Comparison of ENCODE assay signal across 20 cellular contexts in genomic region chr6:90053614-90054013, GRCh38.
A peak's percentile ranks its signal among the peaks of the same experiment; 100 is the strongest.
DNase-seq lines count a peak whose midpoint lies in the region; ATAC-seq lines count a peak whose summit lies in the region.
"Had no signal": no experiment of that assay in that cellular context is flagged by ENCODE, and none has a peak within 500 bp of the region (broad histone marks: within the 10 kb centered on the region; RNA-seq: fewer than 3 reads in every experiment).

No MANE protein-coding gene starts in this region.

- ATAC-seq in activated naive CD4-positive, alpha-beta T cell treated with anti-CD3 and anti-CD28 coated beads, Interleukin-2, amount 50 U/mL, for 72 hours = peak; percentile 68 to 80
- no peak for ATAC-seq in activated naive CD8-positive, alpha-beta T cell treated with anti-CD3 and anti-CD28 coated beads, Interleukin-2, amount 50 U/mL, for 24 hours
- ATAC-seq in stimulated activated naive B cell treated with anti-CD40 and anti-IgM and Interleukin-4, amounts not matched to agents 10 μg/mL and 1 μg/mL and 100 μg/mL, for 72 hours (replicated peaks) = no peak
- ATAC-seq in GM18867 (IDR thresholded peaks at IDR 0.05; ENCODE audit: unreplicated experiment) = no peak
- ATAC-seq: CD8-positive, alpha-beta T cell; GM12878; Panc1 had no signal

- H3K36me3 Mint-ChIP-seq in activated CD4-positive, alpha-beta T cell treated with anti-CD3 and anti-CD28 coated beads, Interleukin-2, amount 10 ng/mL, durations not matched to agents 24 days and 14 days (ENCODE audit: low read depth) = peaks cover 80% of the 10 kb centered on the region
- H3K36me3 Mint-ChIP-seq in activated naive CD4-positive, alpha-beta T cell treated with anti-CD3 and anti-CD28 coated beads, Interleukin-2, amount 50 U/mL, for 72 hours = peaks cover 35 to 68% of the 10 kb centered on the region in 2 donors
- peaks cover 80% of the 10 kb centered on the region for H3K36me3 Mint-ChIP-seq in activated naive CD8-positive, alpha-beta T cell treated with anti-CD3 and anti-CD28 coated beads, Interleukin-2, amount 50 U/mL, for 24 hours (ENCODE audit: low read depth)
- H3K36me3 Mint-ChIP-seq in stimulated activated naive B cell treated with anti-CD40 and anti-IgM and Interleukin-4, amounts not matched to agents 10 μg/mL and 1 μg/mL and 100 μg/mL, for 72 hours = peaks cover 58 to 68% of the 10 kb centered on the region in 2 donors

- peak overlapping the region; percentile 75 for H3K27ac Mint-ChIP-seq in activated CD4-positive, alpha-beta T cell treated with anti-CD3 and anti-CD28 coated beads, Interleukin-2, amount 10 ng/mL, durations not matched to agents 24 days and 14 days
- peak overlapping the region; percentile 85 to 91 for H3K27ac Mint-ChIP-seq in activated naive CD4-positive, alpha-beta T cell treated with anti-CD3 and anti-CD28 coated beads, Interleukin-2, amount 50 U/mL, for 72 hours
- H3K27ac Mint-ChIP-seq in activated naive CD8-positive, alpha-beta T cell treated with anti-CD3 and anti-CD28 coated beads, Interleukin-2, amount 50 U/mL, for 24 hours = peak overlapping the region; percentile 76
- H3K27ac Mint-ChIP-seq in stimulated activated naive B cell treated with anti-CD40 and anti-IgM and Interleukin-4, amounts not matched to agents 10 μg/mL and 1 μg/mL and 100 μg/mL, for 72 hours = peak overlapping the region; percentile 95
- H3K27ac Mint-ChIP-seq: CD8-positive, alpha-beta T cell had no signal

- H3K4me1 Mint-ChIP-seq in activated CD4-positive, alpha-beta T cell treated with anti-CD3 and anti-CD28 coated beads, Interleukin-2, amount 10 ng/mL, durations not matched to agents 24 days and 14 days = peaks cover 24% of the 10 kb centered on the region
- H3K4me1 Mint-ChIP-seq in activated naive CD8-positive, alpha-beta T cell treated with anti-CD3 and anti-CD28 coated beads, Interleukin-2, amount 50 U/mL, for 24 hours = peaks cover 68% of the 10 kb centered on the region
- H3K4me1 Mint-ChIP-seq in stimulated activated naive B cell treated with anti-CD40 and anti-IgM and Interleukin-4, amounts not matched to agents 10 μg/mL and 1 μg/mL and 100 μg/mL, for 72 hours = peaks cover 38 to 73% of the 10 kb centered on the region in 2 donors

- intact Hi-C loops in activated CD4-positive, alpha-beta T cell treated with anti-CD3 and anti-CD28 coated beads, Interleukin-2, amount 10 ng/mL, durations not matched to agents 24 days and 14 days (cut with micrococcal nuclease) = no loop called here

- no peak for DNase-seq in activated CD4-positive, alpha-beta T cell treated with anti-CD3 and anti-CD28 coated beads, Interleukin-2, amount 10 ng/mL, durations not matched to agents 24 days and 14 days
- no peak for DNase-seq in activated CD4-positive, alpha-beta T cell treated with anti-CD3 and anti-CD28 coated beads, Interleukin-2, amount 50 U/mL, for 1 hour
- DNase-seq in activated naive CD4-positive, alpha-beta T cell treated with anti-CD3 and anti-CD28 coated beads, Interleukin-2, amount 50 U/mL, for 72 hours (ENCODE audit: low spot score in 2 of 2) = no peak
- no peak for DNase-seq in activated naive CD4-positive, alpha-beta T cell (lab: John Stamatoyannopoulos, UW)
- no peak for DNase-seq in activated naive CD8-positive, alpha-beta T cell treated with anti-CD3 and anti-CD28 coated beads, Interleukin-2, amount 50 U/mL, for 24 hours
- DNase-seq in stimulated activated naive B cell treated with anti-CD40 and anti-IgM and Interleukin-4, amounts not matched to agents 10 μg/mL and 1 μg/mL and 100 μg/mL, for 72 hours = no peak
- DNase-seq in NCI-H226 = no peak
- DNase-seq: 8988T; CD8-positive, alpha-beta T cell; DND-41; H7; KG1; NCI-H1092; NCI-H1436; NCI-H1930; NCI-H524; NCI-H774 had no signal

- no peaks in the 10 kb centered on the region for H3K27me3 Mint-ChIP-seq in activated CD4-positive, alpha-beta T cell treated with anti-CD3 and anti-CD28 coated beads, Interleukin-2, amount 10 ng/mL, durations not matched to agents 24 days and 14 days
- H3K27me3 Mint-ChIP-seq in activated naive CD8-positive, alpha-beta T cell treated with anti-CD3 and anti-CD28 coated beads, Interleukin-2, amount 50 U/mL, for 24 hours = no peaks in the 10 kb centered on the region
- H3K27me3 Mint-ChIP-seq in stimulated activated naive B cell treated with anti-CD40 and anti-IgM and Interleukin-4, amounts not matched to agents 10 μg/mL and 1 μg/mL and 100 μg/mL, for 72 hours = no peaks in the 10 kb centered on the region

- no peak overlapping the region for H3K4me3 Mint-ChIP-seq in activated CD4-positive, alpha-beta T cell treated with anti-CD3 and anti-CD28 coated beads, Interleukin-2, amount 10 ng/mL, durations not matched to agents 24 days and 14 days
- no peak overlapping the region for H3K4me3 Mint-ChIP-seq in activated naive CD8-positive, alpha-beta T cell treated with anti-CD3 and anti-CD28 coated beads, Interleukin-2, amount 50 U/mL, for 24 hours
- peak overlapping the region; percentile 17 to 32 for H3K4me3 Mint-ChIP-seq in stimulated activated naive B cell treated with anti-CD40 and anti-IgM and Interleukin-4, amounts not matched to agents 10 μg/mL and 1 μg/mL and 100 μg/mL, for 72 hours
- H3K4me3 Mint-ChIP-seq: CD8-positive, alpha-beta T cell had no signal

- H3K9me3 Mint-ChIP-seq in activated CD4-positive, alpha-beta T cell treated with anti-CD3 and anti-CD28 coated beads, Interleukin-2, amount 10 ng/mL, durations not matched to agents 24 days and 14 days = peaks cover 9% of the 10 kb centered on the region
- H3K9me3 Mint-ChIP-seq in activated naive CD4-positive, alpha-beta T cell treated with anti-CD3 and anti-CD28 coated beads, Interleukin-2, amount 50 U/mL, for 72 hours = peaks cover 0 to 24% of the 10 kb centered on the region in 2 donors
- peaks cover 16% of the 10 kb centered on the region for H3K9me3 Mint-ChIP-seq in activated naive CD8-positive, alpha-beta T cell treated with anti-CD3 and anti-CD28 coated beads, Interleukin-2, amount 50 U/mL, for 24 hours
- peaks cover 17 to 20% of the 10 kb centered on the region in 2 donors for H3K9me3 Mint-ChIP-seq in stimulated activated naive B cell treated with anti-CD40 and anti-IgM and Interleukin-4, amounts not matched to agents 10 μg/mL and 1 μg/mL and 100 μg/mL, for 72 hours

Comparison
In these comparisons a context has a peak if more than half of its experiments do, and no peak if none do; other contexts are left out.
1. H3K4me3 Mint-ChIP-seq: peak in stimulated activated naive B cell treated with anti-CD40 and anti-IgM and Interleukin-4, amounts not matched to agents 10 μg/mL and 1 μg/mL and 100 μg/mL, for 72 hours (2 of 2); none in activated CD4-positive, alpha-beta T cell treated with anti-CD3 and anti-CD28 coated beads, Interleukin-2, amount 10 ng/mL, durations not matched to agents 24 days and 14 days (single experiment) and activated naive CD8-positive, alpha-beta T cell treated with anti-CD3 and anti-CD28 coated beads, Interleukin-2, amount 50 U/mL, for 24 hours (single experiment).
2. ATAC-seq: peak in activated naive CD4-positive, alpha-beta T cell treated with anti-CD3 and anti-CD28 coated beads, Interleukin-2, amount 50 U/mL, for 72 hours (2 of 2); none in activated naive CD8-positive, alpha-beta T cell treated with anti-CD3 and anti-CD28 coated beads, Interleukin-2, amount 50 U/mL, for 24 hours (single experiment), stimulated activated naive B cell treated with anti-CD40 and anti-IgM and Interleukin-4, amounts not matched to agents 10 μg/mL and 1 μg/mL and 100 μg/mL, for 72 hours (0 of 2) and GM18867 (single experiment).
3. Peak in every context shown above with its lines, with median percentiles within 50 percentile points of each other: H3K27ac Mint-ChIP-seq.